8 cellular contexts compared by ENCODE assay signal in genomic region chr1:44807364-44808062, GRCh38. TPM values are rescaled to one million over a fixed set of nuclear protein-coding genes. Genes with fewer than 3 reads are reported as not detected.
A peak's percentile ranks its signal among the peaks of the same experiment; 100 is the strongest.
DNase-seq lines count a peak whose midpoint lies in the region; ATAC-seq and TF ChIP-seq lines count a peak whose summit lies in the region.

No MANE protein-coding gene starts in this region.

- H2AFZ ChIP-seq in Loucy (ENCODE audit: low read length) = no peak overlapping the region

- peaks cover 0 to 21% (median 13%) of the 10 kb centered on the region in 11 experiments; a peak in 13 of 22 replicates for H4K20me1 ChIP-seq in BLaER1 treated with 17β-estradiol and CSF1 and Interleukin-3, amounts not matched to agents 10 nM and 100 nM
- H4K20me1 ChIP-seq in Loucy (ENCODE audit: insufficient read depth, low read length, poor library complexity, severe bottlenecking) = no peaks in the 10 kb centered on the region

- intact Hi-C loops in breast epithelium (cut with DNase I; ENCODE audit: low total_unique reads) = no loop called here

- peak overlapping the region in 8 of 10 experiments; percentile 15 to 57 (median 39); a peak in 11 of 20 replicates for H3K4me3 ChIP-seq in BLaER1 treated with 17β-estradiol and CSF1 and Interleukin-3, amounts not matched to agents 10 nM and 100 nM
- H3K4me3 ChIP-seq in Loucy (ENCODE audit: low read length, poor library complexity, severe bottlenecking) (no peak overlapping the region), breast epithelium (peak overlapping the region in 2 of 3 donors; percentile 34 to 41), iPS-20b (ENCODE audit: low read length) (peak overlapping the region; percentile 37; the same call in 1 of the 2 replicates), skeletal muscle tissue (ENCODE audit: low read length in 3 of 3) (peak overlapping the region; percentile 24 to 66 (median 52))

- no peaks in the 10 kb centered on the region for H3K9me3 ChIP-seq in BLaER1 treated with 17β-estradiol and CSF1 and Interleukin-3, amounts not matched to agents 10 nM and 100 nM (replicated peaks in 1 of 11)
- H3K9me3 ChIP-seq in Loucy (ENCODE audit: insufficient read depth, low read depth, low read length) (no peaks in the 10 kb centered on the region), breast epithelium (no peaks in the 10 kb centered on the region), iPS-20b (ENCODE audit: insufficient read depth, low read depth, low read length) (no peaks in the 10 kb centered on the region), skeletal muscle tissue (ENCODE audit: control insufficient read depth in 3 of 3, low read length in 3 of 3) (no peaks in the 10 kb centered on the region)

- H3K4me1 ChIP-seq in BLaER1 treated with 17β-estradiol and CSF1 and Interleukin-3, amounts not matched to agents 10 nM and 100 nM = peaks cover 77 to 100% (median 97%) of the 10 kb centered on the region in 10 experiments
- H3K4me1 ChIP-seq in Loucy (ENCODE audit: insufficient read depth, low read length, poor library complexity, severe bottlenecking) (peaks cover 25% of the 10 kb centered on the region), breast epithelium (peaks cover 33 to 43% of the 10 kb centered on the region in 2 donors), iPS-20b (ENCODE audit: insufficient read depth, low read length) (peaks cover 29% of the 10 kb centered on the region; the same call in 1 of the 2 replicates), skeletal muscle tissue (ENCODE audit: control insufficient read depth in 3 of 3, insufficient read depth in 3 of 3, low read length in 3 of 3) (peaks cover 65 to 87% (median 86%) of the 10 kb centered on the region in 3 donors)

- peaks cover 32% of the 10 kb centered on the region for H3K4me1 Mint-ChIP-seq in WTC11

- H3K9ac ChIP-seq in BLaER1 treated with 17β-estradiol and CSF1 and Interleukin-3, amounts not matched to agents 10 nM and 100 nM = peak overlapping the region; percentile 83 to 96 (median 90)
- H3K9ac ChIP-seq in Loucy (ENCODE audit: low read depth, low read length, poor library complexity, severe bottlenecking) (peak overlapping the region; percentile 60), iPS-20b (ENCODE audit: low read depth, low read length) (peak overlapping the region; percentile 81), skeletal muscle tissue (ENCODE audit: low read depth in 1 of 3, low read length in 3 of 3) (peak overlapping the region; percentile 69 to 87 (median 85))

- no peak for TF ChIP-seq CTCF in Loucy (conservative IDR thresholded peaks at IDR 0.05; ENCODE audit: low read length)
- TF ChIP-seq CTCF in WTC11 (IDR thresholded peaks at IDR 0.05) = no peak
- peak in 2 of 3 donors; percentile 8 to 19 for TF ChIP-seq CTCF in breast epithelium (IDR thresholded peaks at IDR 0.05)

- no peaks in the 10 kb centered on the region for H3K79me2 ChIP-seq in Loucy (ENCODE audit: insufficient read depth, low read length)

- H3K27me3 ChIP-seq in BLaER1 treated with 17β-estradiol and CSF1 and Interleukin-3, amounts not matched to agents 10 nM and 100 nM = no peaks in the 10 kb centered on the region
- H3K27me3 ChIP-seq in Loucy (ENCODE audit: insufficient read depth, low read length, poor library complexity, severe bottlenecking) (no peaks in the 10 kb centered on the region), breast epithelium (no peaks in the 10 kb centered on the region), iPS-20b (ENCODE audit: insufficient read depth, low read length) (no peaks in the 10 kb centered on the region), skeletal muscle tissue (ENCODE audit: control insufficient read depth in 3 of 3, insufficient read depth in 3 of 3, low read length in 3 of 3) (no peaks in the 10 kb centered on the region)

- DNase-seq in WTC11 (ENCODE audit: low spot score) = peak; percentile 77
- peak; percentile 95 to 97 for DNase-seq in breast epithelium (ENCODE audit: low spot score in 2 of 2)

- H3F3A ChIP-seq in Loucy (ENCODE audit: low read depth) = no peaks in the 10 kb centered on the region

- H3K27ac ChIP-seq in BLaER1 treated with 17β-estradiol and CSF1 and Interleukin-3, amounts not matched to agents 10 nM and 100 nM = peak overlapping the region; percentile 98 to 100 (median 99)
- H3K27ac ChIP-seq in breast epithelium = peak overlapping the region; percentile 100
- H3K27ac ChIP-seq in iPS-20b (ENCODE audit: low read length) = peak overlapping the region; percentile 85
- peak overlapping the region; percentile 98 for H3K27ac ChIP-seq in skeletal muscle tissue (ENCODE audit: low read depth, low read length)

- H3K4me2 ChIP-seq in BLaER1 treated with 17β-estradiol and CSF1 and Interleukin-3, amounts not matched to agents 10 nM and 100 nM = peak overlapping the region; percentile 90 to 99 (median 92)
- H3K4me2 ChIP-seq in Loucy (ENCODE audit: low read depth, low read length, poor library complexity, severe bottlenecking) = no peak overlapping the region

- H3K36me3 Mint-ChIP-seq in WTC11 = peaks cover 16% of the 10 kb centered on the region

- H3K36me3 ChIP-seq in BLaER1 treated with 17β-estradiol and CSF1 and Interleukin-3, amounts not matched to agents 10 nM and 100 nM = peaks cover 42 to 46% (median 44%) of the 10 kb centered on the region in 11 experiments
- H3K36me3 ChIP-seq in Loucy (ENCODE audit: insufficient read depth, low read length) = no peaks in the 10 kb centered on the region
- no peaks in the 10 kb centered on the region for H3K36me3 ChIP-seq in breast epithelium
- peaks cover 29% of the 10 kb centered on the region for H3K36me3 ChIP-seq in iPS-20b (ENCODE audit: insufficient read depth, low read depth, low read length)
- peaks cover 23 to 32% (median 25%) of the 10 kb centered on the region in 3 donors for H3K36me3 ChIP-seq in skeletal muscle tissue (ENCODE audit: control insufficient read depth in 3 of 3, insufficient read depth in 3 of 3, low read length in 3 of 3)

- ATAC-seq in GM21529 (IDR thresholded peaks at IDR 0.05; ENCODE audit: unreplicated experiment) = peak; percentile 34
- ATAC-seq in WTC11 = peak; percentile 70
- no peak for ATAC-seq in GM18867 (IDR thresholded peaks at IDR 0.05; ENCODE audit: unreplicated experiment)

- no peak for TF ChIP-seq POLR2A in breast epithelium (IDR thresholded peaks at IDR 0.05)

- H3K27ac Mint-ChIP-seq in WTC11 = peak overlapping the region; percentile 100

- CTCF ChIA-PET in WTC11 (lab: Charles Lee) = interaction anchor here (0.5 to 2.9 kb wide), 15 partner anchors 7 to 625 kb away, joined by 3 to 44 read pairs (median 8); partner anchors contain the start of genes BEST4, PLK3 and RNU5D-1

- POLR2A ChIA-PET in WTC11 (lab: Charles Lee) = interaction anchor here (0.9 to 2.6 kb wide), 8 partner anchors 7 to 179 kb away, joined by 3 to 24 read pairs (median 4); partner anchors contain the start of genes EIF2B3, PLK3, RNU5D-1 and RPS8

- no peaks in the 10 kb centered on the region for H3K9me2 ChIP-seq in Loucy (replicated peaks; ENCODE audit: low read depth, low read length)

- H3K27me3 Mint-ChIP-seq in WTC11 (ENCODE audit: low read depth) = peaks cover 7% of the 10 kb centered on the region

- H3K9me3 Mint-ChIP-seq in WTC11 = no peaks in the 10 kb centered on the region

- H3K4me3 Mint-ChIP-seq in WTC11 = peak overlapping the region; percentile 19; the same call in 1 of the 2 replicates

TF ChIP-seq in WTC11, 78 proteins besides CTCF, POLR2A, EP300 and RAD21 (continues in another document):
- TF ChIP-seq NFATC4 (CRISPR knock-in tag; IDR thresholded peaks at IDR 0.05) = no peak
- TF ChIP-seq HMGA2 (CRISPR knock-in tag; IDR thresholded peaks at IDR 0.05) = no peak
- TF ChIP-seq MLX (CRISPR knock-in tag; IDR thresholded peaks at IDR 0.05) = no peak
- TF ChIP-seq ZNF219 (CRISPR knock-in tag; IDR thresholded peaks at IDR 0.05; ENCODE audit: borderline replicate concordance) = no peak
- 0 out of 2 replicates have a peak, but pooled peaks have one; percentile 20 for TF ChIP-seq ATF1 (CRISPR knock-in tag; IDR thresholded peaks at IDR 0.05)

RNA-seq across cellular contexts. Expression of gene DYNLT4, which starts 0.4 kb away (rescaled TPM):
- total RNA-seq in WTC11 (2021) (0.31 to 0.62 TPM (median 0.57 TPM) in 3 replicates), breast epithelium (1 to 10 TPM in 2 of 3 donors, under 1 TPM in 1; 0.80 to 2.0 (median 1.3) TPM), skeletal muscle tissue (not detected)

RNA-seq across cellular contexts. Expression of gene BTBD19, which starts 0.8 kb away (rescaled TPM):
- total RNA-seq in WTC11 (2021) (1.7 to 2.0 TPM (median 1.8 TPM) in 3 replicates), breast epithelium (1 to 10 TPM; 3.8 to 7.0 (median 6.9) TPM), skeletal muscle tissue (5.7 TPM)

RNA-seq across cellular contexts. Expression of gene PLK3, which starts 7.3 kb away (rescaled TPM):
- total RNA-seq in WTC11 (2021) = 10.1 to 16.4 TPM (median 12.0 TPM) in 3 replicates
- total RNA-seq in breast epithelium = 10 to 100 TPM; 13.6 to 29.0 (median 21.6) TPM
- total RNA-seq in skeletal muscle tissue = 6.8 TPM

RNA-seq across cellular contexts. Expression of gene BEST4, which starts 19.5 kb away (rescaled TPM):
- total RNA-seq in WTC11 (2021) (1.6 to 1.7 TPM (median 1.6 TPM) in 3 replicates), breast epithelium (under 1 TPM in 2 of 3 donors, not detected in 1; 0.15 to 0.66 TPM), skeletal muscle tissue (not detected)

RNA-seq across cellular contexts. Expression of gene RPS8, which starts 32.2 kb away (rescaled TPM):
- total RNA-seq in WTC11 (2021) = 2,343 to 2,726 TPM (median 2,722 TPM) in 3 replicates
- total RNA-seq in breast epithelium = 1,000 to 10,000 TPM; 2,158 to 3,355 (median 2,591) TPM
- total RNA-seq in skeletal muscle tissue = 1,786 TPM

Comparison
In these comparisons a context has a peak if more than half of its experiments do, and no peak if none do; other contexts are left out.
1. CTCF ChIP-seq: peak in breast epithelium (2 of 3); none in Loucy (single experiment) and WTC11 (single experiment).
2. Peak in every context shown above with its lines, with median percentiles within 50 percentile points of each other: H3K27ac ChIP-seq and H3K9ac ChIP-seq.